ENCODE assay signal across 1 cellular context in genomic region chr19:3059653-3060052, GRCh38.
TF ChIP-seq lines count a peak whose summit lies in the region.

No MANE protein-coding gene starts in this region.

TF ChIP-seq in HCT116, 20 proteins besides CTCF, POLR2A, EP300 and RAD21:
- TF ChIP-seq EZH2phosphoT487 (IDR thresholded peaks at IDR 0.05; ENCODE audit: borderline replicate concordance) (no peak), CEBPB (IDR thresholded peaks at IDR 0.05; ENCODE audit: low read depth) (no peak), SIN3A (IDR thresholded peaks at IDR 0.05; ENCODE audit: low read depth) (no peak), SRF (IDR thresholded peaks at IDR 0.05; ENCODE audit: low read depth) (no peak), ZBTB33 (IDR thresholded peaks at IDR 0.05; ENCODE audit: extremely low read depth, insufficient replicate concordance, low read length) (no peak), TCF7L2 (IDR thresholded peaks at IDR 0.05; ENCODE audit: borderline replicate concordance, extremely low read depth, insufficient read depth, insufficient read length) (no peak), REST (IDR thresholded peaks at IDR 0.05; ENCODE audit: low read depth) (no peak), EGR1 (IDR thresholded peaks at IDR 0.05; ENCODE audit: low read depth) (no peak), ZFX (IDR thresholded peaks at IDR 0.05) (no peak), SP1 (IDR thresholded peaks at IDR 0.05; ENCODE audit: low read depth) (no peak), ZNF274 (IDR thresholded peaks at IDR 0.05; ENCODE audit: low read depth, low read length) (no peak), CBX3 (IDR thresholded peaks at IDR 0.05; ENCODE audit: low read depth) (no peak), JUND (IDR thresholded peaks at IDR 0.05) (no peak), POLR2AphosphoS5 (IDR thresholded peaks at IDR 0.05; ENCODE audit: low read depth, low read length) (no peak), EZH2 (IDR thresholded peaks at IDR 0.05) (no peak), MAX (IDR thresholded peaks at IDR 0.05) (no peak), YY1 (IDR thresholded peaks at IDR 0.05; ENCODE audit: extremely low read depth, insufficient replicate concordance, low read depth, low read length) (no peak), ELF1 (IDR thresholded peaks at IDR 0.05; ENCODE audit: borderline replicate concordance, low read depth) (no peak), ATF3 (IDR thresholded peaks at IDR 0.05) (no peak)
